Comparison of ENCODE assay signal across 19 cellular contexts in the genomic region with DNA sequence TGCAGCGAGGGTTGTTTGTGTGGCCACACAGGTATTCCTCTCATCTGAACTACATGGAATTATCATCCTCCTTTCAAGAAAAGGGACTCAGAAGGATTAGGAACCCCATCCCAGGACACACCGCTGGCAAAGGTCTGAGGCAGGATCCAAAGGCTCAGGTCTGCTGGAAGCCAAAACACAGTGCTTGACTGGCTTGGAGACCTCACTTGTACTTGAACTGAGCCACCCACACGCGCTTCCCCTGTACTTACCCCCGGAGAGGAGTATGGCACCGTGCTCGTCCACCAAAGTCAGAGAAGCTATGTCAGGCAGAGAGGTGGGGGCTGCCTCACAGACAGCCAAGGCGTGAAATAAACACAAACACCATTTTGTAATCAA. TPM values are rescaled to one million over a fixed set of nuclear protein-coding genes. Genes with fewer than 3 reads are reported as not detected.
DNase-seq lines count a peak whose midpoint lies in the region; ATAC-seq, FAIRE-seq and TF ChIP-seq lines count a peak whose summit lies in the region.
"Had no signal": no experiment of that assay in that cellular context is flagged by ENCODE, and none has a peak within 500 bp of the region (broad histone marks: within the 10 kb centered on the region; RNA-seq: fewer than 3 reads in every experiment).

No MANE protein-coding gene starts in this region.

- peaks cover 34% of the 10 kb centered on the region for H3K36me3 ChIP-seq in ACC112 (ENCODE audit: insufficient read depth, low read length)
- H3K36me3 ChIP-seq in KOPT-K1 (ENCODE audit: insufficient read depth, low read length) = peaks cover 13% of the 10 kb centered on the region
- H3K36me3 ChIP-seq in kidney (ENCODE audit: control insufficient read depth in 1 of 2, insufficient read depth in 2 of 2, low read length in 2 of 2) = peaks cover 7% of the 10 kb centered on the region in 2 donors
- peaks cover 34 to 48% (median 41%) of the 10 kb centered on the region in 3 donors for H3K36me3 ChIP-seq in skeletal muscle tissue (ENCODE audit: control insufficient read depth in 3 of 3, insufficient read depth in 3 of 3, low read length in 3 of 3)
- peaks cover 0 to 47% (median 0%) of the 10 kb centered on the region in 3 donors for H3K36me3 ChIP-seq in Peyer's patch

- H3K4me1 ChIP-seq in ACC112 (ENCODE audit: control insufficient read depth, insufficient read depth, low read length, unreplicated experiment) (peaks cover 66% of the 10 kb centered on the region), kidney (ENCODE audit: control insufficient read depth in 1 of 2, insufficient read depth in 1 of 2, low read depth in 1 of 2, low read length in 2 of 2) (peaks cover 14 to 19% of the 10 kb centered on the region in 2 donors), skeletal muscle tissue (ENCODE audit: control insufficient read depth in 3 of 3, insufficient read depth in 3 of 3, low read length in 3 of 3) (peaks cover 16 to 42% (median 33%) of the 10 kb centered on the region in 3 donors), Peyer's patch (peaks cover 0 to 3% (median 0%) of the 10 kb centered on the region in 4 donors)

- H3K9me3 ChIP-seq in KOPT-K1 (ENCODE audit: insufficient read depth, low read length, poor library complexity, severe bottlenecking) (no peaks in the 10 kb centered on the region), kidney (ENCODE audit: control insufficient read depth in 1 of 2, low read length in 2 of 2) (no peaks in the 10 kb centered on the region), skeletal muscle tissue (ENCODE audit: control insufficient read depth in 3 of 3, low read length in 3 of 3) (no peaks in the 10 kb centered on the region), Peyer's patch (no peaks in the 10 kb centered on the region)

- TF ChIP-seq CTCF in kidney (IDR thresholded peaks at IDR 0.05; ENCODE audit: borderline replicate concordance, extremely low read depth, insufficient read depth) (no peak), Peyer's patch (IDR thresholded peaks at IDR 0.05) (no peak)

- H3K4me3 ChIP-seq in ACC112 (ENCODE audit: low read depth, low read length) (no peak overlapping the region), kidney (ENCODE audit: low read length in 2 of 2) (no peak overlapping the region), skeletal muscle tissue (ENCODE audit: low read length in 3 of 3) (no peak overlapping the region), Peyer's patch (no peak overlapping the region)

- H3K27ac ChIP-seq in ACC112 (ENCODE audit: low read depth, low read length) (peak overlapping the region; percentile 16; the same call in 1 of the 2 replicates), KOPT-K1 (ENCODE audit: low read depth, low read length, poor library complexity, severe bottlenecking) (peak overlapping the region; percentile 58), kidney (ENCODE audit: low read depth in 2 of 2, low read length in 2 of 2) (peak overlapping the region; percentile 33 to 63), skeletal muscle tissue (ENCODE audit: low read depth, low read length) (peak overlapping the region; percentile 43), Peyer's patch (peak overlapping the region in 1 of 4 donors; percentile 43)

- H3K9ac ChIP-seq in kidney (ENCODE audit: low read length in 2 of 2) = no peak overlapping the region
- no peak overlapping the region for H3K9ac ChIP-seq in skeletal muscle tissue (ENCODE audit: low read depth in 1 of 3, low read length in 3 of 3)

- no peak for FAIRE-seq in kidney (lab: Jason Lieb, UNC)
- FAIRE-seq: G401.6 had no signal

- no peak for TF ChIP-seq POLR2A in Peyer's patch (IDR thresholded peaks at IDR 0.05)

- no peak for ATAC-seq in GM18870 (IDR thresholded peaks at IDR 0.05; ENCODE audit: unreplicated experiment)
- ATAC-seq: activated CD8-positive, alpha-beta memory T cell treated with anti-CD3 and anti-CD28 coated beads, Interleukin-2, amount 10 ng/mL, durations not matched to agents 7 days and 5 days; natural killer cell; stimulated activated naive CD8-positive, alpha-beta T cell treated with anti-CD3 and anti-CD28 coated beads, Interleukin-15, Interleukin-2, amounts not matched to agents 100 U/mL and 50 U/mL, for 24 hours had no signal

- DNase-seq in kidney (no peak), NCI-H128 (lab: John Stamatoyannopoulos, UW; ENCODE audit: unreplicated experiment) (no peak), Peyer's patch (no peak), C1 segment of cervical spinal cord (lab: John Stamatoyannopoulos, UW) (no peak)
- DNase-seq: activated CD8-positive, alpha-beta memory T cell treated with anti-CD3 and anti-CD28 coated beads, Interleukin-2, amount 10 ng/mL, durations not matched to agents 7 days and 5 days; activated effector memory CD4-positive, alpha-beta T cell treated with anti-CD3 and anti-CD28 coated beads, Interleukin-2, amount 50 U/mL, for 16 hours; amniotic stem cell; Calu3; foreskin melanocyte; natural killer cell; NCI-H2029 treated with DMSO at 0.1 percent for 48 hours; SIG-M5; stimulated activated naive CD8-positive, alpha-beta T cell treated with anti-CD3 and anti-CD28 coated beads, Interleukin-15, Interleukin-2, amounts not matched to agents 100 U/mL and 50 U/mL, for 24 hours had no signal

- intact Hi-C loops in kidney (cut with DNase I) = no loop called here

- no peaks in the 10 kb centered on the region for H3K27me3 ChIP-seq in ACC112 (ENCODE audit: insufficient read depth, low read length)
- H3K27me3 ChIP-seq in skeletal muscle tissue (ENCODE audit: control insufficient read depth in 3 of 3, insufficient read depth in 3 of 3, low read length in 3 of 3) = no peaks in the 10 kb centered on the region
- H3K27me3 ChIP-seq in Peyer's patch = no peaks in the 10 kb centered on the region

- H2AFZ ChIP-seq in ACC112 (ENCODE audit: low read length, unreplicated experiment) = no peak overlapping the region

- H3K79me2 ChIP-seq in ACC112 (ENCODE audit: control insufficient read depth, insufficient read depth, low read length, unreplicated experiment) = peaks cover 13% of the 10 kb centered on the region

RNA-seq across cellular contexts. Expression of a gene that starts 11.0 kb away (rescaled TPM):
- total RNA-seq in kidney = 14.3 TPM
- 3.7 TPM for polyA plus RNA-seq in kidney (ENCODE audit: insufficient read depth, low read depth, low replicate concordance)
- total RNA-seq in skeletal muscle tissue = 3.7 TPM
- 1 to 10 TPM; 2.4 to 9.4 (median 5.9) TPM for total RNA-seq in Peyer's patch
- total RNA-seq: NCI-H460 had no signal

RNA-seq across cellular contexts. Expression of a gene that starts 46.8 kb away (rescaled TPM):
- total RNA-seq in kidney (15.8 TPM), skeletal muscle tissue (37.1 TPM), Peyer's patch (10 to 100 TPM in 1 of 4 donors, 1 to 10 TPM in 3; 1.8 to 17.3 (median 3.4) TPM)
- 4.1 TPM for polyA plus RNA-seq in kidney (ENCODE audit: insufficient read depth, low read depth, low replicate concordance)
- total RNA-seq: Calu3, NCI-H460 had no signal
